In genomic region chr20:47795214-47795667, GRCh38 we compare ENCODE assay signal across 15 cellular contexts. TPM values are rescaled to one million over a fixed set of nuclear protein-coding genes. Genes with fewer than 3 reads are reported as not detected.
DNase-seq lines count a peak whose midpoint lies in the region; ATAC-seq, FAIRE-seq and TF ChIP-seq lines count a peak whose summit lies in the region.
"Had no signal": no experiment of that assay in that cellular context is flagged by ENCODE, and none has a peak within 500 bp of the region (broad histone marks: within the 10 kb centered on the region; RNA-seq: fewer than 3 reads in every experiment).

No MANE protein-coding gene starts in this region.

- DNase-seq in Caki2 (ENCODE audit: low read depth), result peak; percentile 67
- DNase-seq in MV-4-11 (lab: John Stamatoyannopoulos, UW), result peak; percentile 71
- peak; percentile 96 to 97 for DNase-seq in breast epithelium (ENCODE audit: low spot score in 2 of 2)
- no peak for DNase-seq in mesenchymal stem cell
- no peak for DNase-seq in GM19239 (ENCODE audit: insufficient read length, low spot score)
- no peak for DNase-seq in NCI-H82 (lab: John Stamatoyannopoulos, UW)
- no peak for DNase-seq in vagina (ENCODE audit: extremely low spot score in 2 of 2)
- DNase-seq: activated CD4-positive, alpha-beta T cell treated with anti-CD3 and anti-CD28 coated beads for 36 hours; stimulated activated CD4-positive, alpha-beta T cell treated with anti-CD3 and anti-CD28 coated beads, Interleukin-2, amount 100 ng/mL, for 24 hours; T-helper 17 cell had no signal

- no peak overlapping the region for H2BK15ac ChIP-seq in mesenchymal stem cell (ENCODE audit: low read depth, poor library complexity, severe bottlenecking)

- ATAC-seq in activated T-helper 17 cell treated with anti-CD3 and anti-CD28 coated beads, Interleukin-2, amount 50 U/mL, for 72 hours (replicated peaks), result no peak
- ATAC-seq: activated CD4-positive, alpha-beta T cell treated with anti-CD3 and anti-CD28 coated beads for 36 hours; K562; mucosa of descending colon; T-helper 17 cell had no signal

- H3K4ac ChIP-seq in mesenchymal stem cell (ENCODE audit: low read depth in 1 of 2, low read length in 2 of 2), result no peak overlapping the region

- peak overlapping the region; percentile 56 to 79 for H3K27ac ChIP-seq in breast epithelium
- no peak overlapping the region for H3K27ac ChIP-seq in mesenchymal stem cell (ENCODE audit: low read length, poor library complexity, severe bottlenecking)
- no peak overlapping the region for H3K27ac ChIP-seq in vagina
- H3K27ac ChIP-seq: coronary artery, uterus had no signal

- H3K36me3 ChIP-seq in breast epithelium (no peaks in the 10 kb centered on the region), mesenchymal stem cell (ENCODE audit: control insufficient read depth in 1 of 2, insufficient read depth in 2 of 2, low read depth in 1 of 2, low read length in 2 of 2) (no peaks in the 10 kb centered on the region), vagina (no peaks in the 10 kb centered on the region)
- H3K36me3 ChIP-seq: uterus had no signal

- H3K23ac ChIP-seq in mesenchymal stem cell (ENCODE audit: low read length in 2 of 2), result no peak overlapping the region

- TF ChIP-seq CTCF in breast epithelium (IDR thresholded peaks at IDR 0.05) (no peak), vagina (IDR thresholded peaks at IDR 0.05) (no peak)

- H3K27ac Mint-ChIP-seq in activated T-helper 17 cell treated with anti-CD3 and anti-CD28 coated beads, Interleukin-2, amount 50 U/mL, for 72 hours, result no peak overlapping the region
- H3K27ac Mint-ChIP-seq: activated CD4-positive, alpha-beta T cell treated with anti-CD3 and anti-CD28 coated beads for 36 hours; T-helper 17 cell had no signal

- no peak overlapping the region for H2AK5ac ChIP-seq in mesenchymal stem cell (ENCODE audit: low read length, severe bottlenecking)

- H2AFZ ChIP-seq in mesenchymal stem cell (ENCODE audit: low read depth, low read length), result no peak overlapping the region

- no peak overlapping the region for H3K4me2 ChIP-seq in mesenchymal stem cell (ENCODE audit: low read length, poor library complexity, severe bottlenecking)

- H3K36me3 Mint-ChIP-seq in activated T-helper 17 cell treated with anti-CD3 and anti-CD28 coated beads, Interleukin-2, amount 50 U/mL, for 72 hours (ENCODE audit: low read depth), result no peaks in the 10 kb centered on the region

- H3K27me3 ChIP-seq in breast epithelium (no peaks in the 10 kb centered on the region), mesenchymal stem cell (ENCODE audit: control insufficient read depth in 1 of 2, insufficient read depth in 1 of 2, low read length in 2 of 2) (peaks cover 15 to 41% of the 10 kb centered on the region in 2 experiments), vagina (no peaks in the 10 kb centered on the region)
- H3K27me3 ChIP-seq: uterus had no signal

- H3K4me1 ChIP-seq in breast epithelium, result peaks cover 0 to 25% of the 10 kb centered on the region in 2 donors
- H3K4me1 ChIP-seq in mesenchymal stem cell (ENCODE audit: control insufficient read depth, insufficient read depth, low read depth, low read length), result peaks cover 5% of the 10 kb centered on the region
- peaks cover 56% of the 10 kb centered on the region for H3K4me1 ChIP-seq in vagina

- H3K14ac ChIP-seq in mesenchymal stem cell (ENCODE audit: low read length in 2 of 2), result no peak overlapping the region

- H3K4me3 ChIP-seq in breast epithelium (no peak overlapping the region), mesenchymal stem cell (ENCODE audit: insufficient read depth in 1 of 2, low read depth in 1 of 2, low read length in 2 of 2) (no peak overlapping the region), vagina (no peak overlapping the region)
- H3K4me3 ChIP-seq: coronary artery, K562, mucosa of descending colon, uterus had no signal

- H2BK12ac ChIP-seq in mesenchymal stem cell (ENCODE audit: low read length in 2 of 2), result no peak overlapping the region

- H4K8ac ChIP-seq in mesenchymal stem cell (ENCODE audit: low read length), result peak overlapping the region; percentile 39

- WGBS in mesenchymal stem cell, result 82% methylated on average over 12 of the region's 12 CpGs

- intact Hi-C loops in breast epithelium (cut with DNase I; ENCODE audit: low total_unique reads) (no loop called here), vagina (cut with DNase I) (no loop called here)

- H3K9me3 Mint-ChIP-seq in activated T-helper 17 cell treated with anti-CD3 and anti-CD28 coated beads, Interleukin-2, amount 50 U/mL, for 72 hours, result no peaks in the 10 kb centered on the region

- H2BK120ac ChIP-seq in mesenchymal stem cell (ENCODE audit: low read depth, low read length), result no peak overlapping the region

- H2BK5ac ChIP-seq in mesenchymal stem cell (ENCODE audit: low read depth, low read length, poor library complexity, severe bottlenecking), result no peak overlapping the region

- no peak overlapping the region for H3K9ac ChIP-seq in mesenchymal stem cell (ENCODE audit: low read length)

- peak overlapping the region in 1 of 2 experiments; percentile 2 for H3K18ac ChIP-seq in mesenchymal stem cell (ENCODE audit: low read depth in 1 of 2, low read length in 2 of 2)

- no peak overlapping the region for H4K91ac ChIP-seq in mesenchymal stem cell (ENCODE audit: low read length)

- H3K27me3 Mint-ChIP-seq in activated T-helper 17 cell treated with anti-CD3 and anti-CD28 coated beads, Interleukin-2, amount 50 U/mL, for 72 hours, result peaks cover 13% of the 10 kb centered on the region

- H3K9me3 ChIP-seq in breast epithelium, result no peaks in the 10 kb centered on the region
- no peaks in the 10 kb centered on the region for H3K9me3 ChIP-seq in mesenchymal stem cell (ENCODE audit: control insufficient read depth, low read length)
- H3K9me3 ChIP-seq in vagina, result no peaks in the 10 kb centered on the region
- H3K9me3 ChIP-seq: mucosa of descending colon, uterus had no signal

- in situ Hi-C loops in Caki2 (cut with HindIII; ENCODE audit: low pct_unique_long_range_greater_than_20kb, low sequenced_read_pairs), result no loop called here

- no peaks in the 10 kb centered on the region for H3K79me1 ChIP-seq in mesenchymal stem cell (replicated peaks; ENCODE audit: low read length, poor library complexity, severe bottlenecking)

- no peak for TF ChIP-seq POLR2A in breast epithelium (IDR thresholded peaks at IDR 0.05)
- TF ChIP-seq POLR2A in vagina (IDR thresholded peaks at IDR 0.05), result no peak

- no peaks in the 10 kb centered on the region for H3K4me1 Mint-ChIP-seq in activated T-helper 17 cell treated with anti-CD3 and anti-CD28 coated beads, Interleukin-2, amount 50 U/mL, for 72 hours
- H3K4me1 Mint-ChIP-seq: activated CD4-positive, alpha-beta T cell treated with anti-CD3 and anti-CD28 coated beads for 36 hours had no signal

- H3K4me3 Mint-ChIP-seq in activated T-helper 17 cell treated with anti-CD3 and anti-CD28 coated beads, Interleukin-2, amount 50 U/mL, for 72 hours, result no peak overlapping the region
- H3K4me3 Mint-ChIP-seq: activated CD4-positive, alpha-beta T cell treated with anti-CD3 and anti-CD28 coated beads for 36 hours; T-helper 17 cell had no signal

- no peak for FAIRE-seq in GM19239 (lab: Jason Lieb, UNC)
- FAIRE-seq: K562 had no signal

RNA-seq across cellular contexts. Expression of gene SULF2, which starts 10.0 kb away (rescaled TPM):
- 4.3 and 6.0 TPM in 2 replicates for total RNA-seq in Caki2 (2014; rRNA removed; shearing (Covaris generic); ENCODE audit: low replicate concordance)
- total RNA-seq in breast epithelium (10 to 100 TPM; 36.3 to 62.5 (median 58.0) TPM), vagina (157 TPM)
- polyA plus RNA-seq in mesenchymal stem cell (2013, experiment 1 of 2), result 216 TPM
- polyA plus RNA-seq in mesenchymal stem cell (2013, experiment 2 of 2), result 209 TPM
- 1 to 10 TPM; 1.6 to 2.2 TPM for total RNA-seq in activated T-helper 17 cell treated with anti-CD3 and anti-CD28 coated beads, Interleukin-2, amount 50 U/mL, for 72 hours
- polyA plus RNA-seq: K562 had no signal

Comparison
In these comparisons a context has a peak if more than half of its experiments do, and no peak if none do; other contexts are left out.
1. DNase-seq: peak in Caki2 (single experiment), MV-4-11 (single experiment) and breast epithelium (2 of 2); none in mesenchymal stem cell (single experiment), GM19239 (single experiment), NCI-H82 (single experiment) and vagina (0 of 2).
2. H3K27ac ChIP-seq: peak in breast epithelium (2 of 2); none in mesenchymal stem cell (single experiment) and vagina (single experiment).